ENCODE assay signal across 21 cellular contexts in the genomic region with DNA sequence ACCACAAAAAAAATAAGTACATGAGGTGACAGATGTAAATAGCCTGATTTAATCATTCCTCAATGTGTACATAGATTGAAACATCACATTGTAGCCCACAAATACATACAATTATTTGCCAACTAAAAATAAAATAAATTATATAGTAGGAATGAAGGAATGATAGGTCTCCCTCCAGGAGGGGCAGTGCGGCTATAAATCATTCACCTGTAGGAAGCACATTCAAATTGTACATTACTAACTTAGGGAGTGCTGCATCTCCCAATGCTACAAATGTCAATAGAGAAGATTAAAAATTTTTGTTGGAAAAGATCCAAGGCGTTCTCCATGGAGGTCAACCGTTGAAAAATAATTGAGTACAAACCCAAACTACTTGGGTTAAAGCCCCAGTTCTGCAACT. TPM values are rescaled to one million over a fixed set of nuclear protein-coding genes. Genes with fewer than 3 reads are reported as not detected.
A peak's percentile ranks its signal among the peaks of the same experiment; 100 is the strongest.
DNase-seq lines count a peak whose midpoint lies in the region; ATAC-seq and TF ChIP-seq lines count a peak whose summit lies in the region.
"Had no signal": no experiment of that assay in that cellular context is flagged by ENCODE, and none has a peak within 500 bp of the region (broad histone marks: within the 10 kb centered on the region; RNA-seq: fewer than 3 reads in every experiment).

No MANE protein-coding gene starts in this region.

- H3K36me3 ChIP-seq in left ventricle myocardium inferior (no peaks in the 10 kb centered on the region), heart left ventricle (no peaks in the 10 kb centered on the region), Panc1 (ENCODE audit: control insufficient read depth, insufficient read depth, low read length) (peaks cover 3% of the 10 kb centered on the region; the same call in 1 of the 2 replicates), hepatocyte (replicated peaks; ENCODE audit: insufficient read depth, low read depth) (no peaks in the 10 kb centered on the region)
- H3K36me3 ChIP-seq: vagina had no signal

- TF ChIP-seq CTCF in left ventricle myocardium inferior (IDR thresholded peaks at IDR 0.05; ENCODE audit: borderline replicate concordance), result no peak
- no peak for TF ChIP-seq CTCF in heart left ventricle (IDR thresholded peaks at IDR 0.05)
- no peak for TF ChIP-seq CTCF in Panc1 (IDR thresholded peaks at IDR 0.05)
- no peak for TF ChIP-seq CTCF in hepatocyte (IDR thresholded peaks at IDR 0.05; ENCODE audit: poor library complexity)

- H3K4me2 ChIP-seq in hepatocyte, result peak overlapping the region; percentile 22

- in situ Hi-C loops in Panc1 (cut with HindIII; ENCODE audit: low pct_unique_long_range_greater_than_20kb, low sequenced_read_pairs), result no loop called here

- POLR2A ChIA-PET in Panc1 (lab: Charles Lee), result no interaction called here

- intact Hi-C loops in left ventricle myocardium inferior (cut with micrococcal nuclease) (no loop called here), heart left ventricle (cut with DNase I) (loop anchor here in 1 of 10 donors (10.0 kb wide), 1 partner anchor 57 kb away; no protein-coding TSS in a partner anchor), Panc1 (cut with micrococcal nuclease; ENCODE audit: unreplicated experiment) (no loop called here)

- H3K4me3 ChIP-seq in left ventricle myocardium inferior (no peak overlapping the region), heart left ventricle (no peak overlapping the region), Panc1 (ENCODE audit: low read depth in 2 of 2, low read length in 2 of 2) (no peak overlapping the region), hepatocyte (no peak overlapping the region)
- H3K4me3 ChIP-seq: vagina had no signal

- no TSS peak for BruUV-seq in Panc1 (replicated peaks; lab: Mats Ljungman, UMichigan)

- peak overlapping the region; percentile 98 for H3K27ac ChIP-seq in left ventricle myocardium inferior (replicated peaks)
- peak overlapping the region in 1 of 12 donors; percentile 18 for H3K27ac ChIP-seq in heart left ventricle
- peak overlapping the region; percentile 32; the same call in 1 of the 2 replicates for H3K27ac ChIP-seq in Panc1 (ENCODE audit: low read length)
- H3K27ac ChIP-seq in hepatocyte, result no peak overlapping the region
- H3K27ac ChIP-seq: foreskin keratinocyte, vagina had no signal

- H3K9me3 ChIP-seq in left ventricle myocardium inferior (replicated peaks), result no peaks in the 10 kb centered on the region
- H3K9me3 ChIP-seq in heart left ventricle, result no peaks in the 10 kb centered on the region
- H3K9me3 ChIP-seq in Panc1 (ENCODE audit: control insufficient read depth, insufficient read depth, low read depth, low read length), result no peaks in the 10 kb centered on the region
- no peaks in the 10 kb centered on the region for H3K9me3 ChIP-seq in hepatocyte (ENCODE audit: low read depth)
- H3K9me3 ChIP-seq: Caco-2, vagina had no signal

- H3K4me1 ChIP-seq in left ventricle myocardium inferior (peaks cover 83% of the 10 kb centered on the region), heart left ventricle (peaks cover 12 to 79% (median 61%) of the 10 kb centered on the region in 12 donors), Panc1 (ENCODE audit: control insufficient read depth, insufficient read depth, low read length) (peaks cover 47% of the 10 kb centered on the region), hepatocyte (ENCODE audit: insufficient read depth) (peaks cover 31% of the 10 kb centered on the region)

- ATAC-seq in heart left ventricle, result no peak
- no peak for ATAC-seq in Panc1
- ATAC-seq in HG02759 (IDR thresholded peaks at IDR 0.05; ENCODE audit: unreplicated experiment), result no peak
- ATAC-seq in GM19328 (IDR thresholded peaks at IDR 0.05; ENCODE audit: unreplicated experiment), result no peak
- ATAC-seq: activated CD8-positive, alpha-beta memory T cell treated with anti-CD3 and anti-CD28 coated beads, Interleukin-2, amount 10 ng/mL, durations not matched to agents 7 days and 5 days; foreskin keratinocyte; left cardiac atrium had no signal

- WGBS in heart left ventricle, 4 donors, result 44 to 52% (median 50%) methylated on average over 3 of the region's 3 CpGs
- 77% methylated on average over 3 of the region's 3 CpGs for WGBS in hepatocyte (ENCODE audit: low lambda C conversion rate, missing lambda C conversion rate)

- DNase-seq in left ventricle myocardium inferior (no peak), heart left ventricle (no peak), Panc1 (ENCODE audit: low read depth, low spot score) (no peak), hepatocyte (ENCODE audit: low spot score) (no peak), H4 (ENCODE audit: low spot score) (no peak), SW480 (ENCODE audit: low spot score) (no peak)
- DNase-seq: activated CD4-positive, alpha-beta T cell treated with anti-CD3 and anti-CD28 coated beads for 48 hours; activated CD8-positive, alpha-beta memory T cell treated with anti-CD3 and anti-CD28 coated beads, Interleukin-2, amount 10 ng/mL, durations not matched to agents 7 days and 5 days; Caco-2; dermis blood vessel endothelial cell; EL; foreskin keratinocyte; left cardiac atrium; midbrain; NCI-H1436; NCI-H345; NK-92 treated with Interleukin-12 subunit alpha and Interleukin-12 subunit beta, amount 100 ng/mL, for 24 hours; RPMI8226 had no signal

- CTCF ChIA-PET in Panc1 (lab: Charles Lee), result no interaction called here

- H3K9me2 ChIP-seq in hepatocyte (replicated peaks; ENCODE audit: insufficient read depth), result no peaks in the 10 kb centered on the region

- no peak overlapping the region for H2AFZ ChIP-seq in hepatocyte

- H3K79me2 ChIP-seq in hepatocyte, result peaks cover 80% of the 10 kb centered on the region

- no peaks in the 10 kb centered on the region for H3K27me3 ChIP-seq in left ventricle myocardium inferior (ENCODE audit: low read depth)
- H3K27me3 ChIP-seq in heart left ventricle, result no peaks in the 10 kb centered on the region
- H3K27me3 ChIP-seq in Panc1 (ENCODE audit: control insufficient read depth, insufficient read depth, low read length), result no peaks in the 10 kb centered on the region
- no peaks in the 10 kb centered on the region for H3K27me3 ChIP-seq in hepatocyte
- H3K27me3 ChIP-seq: foreskin keratinocyte, vagina had no signal

- TF ChIP-seq POLR2A in heart left ventricle (IDR thresholded peaks at IDR 0.05), result no peak

- peaks cover 75% of the 10 kb centered on the region for H4K20me1 ChIP-seq in hepatocyte (ENCODE audit: insufficient read depth, poor library complexity, severe bottlenecking)

RNA-seq across cellular contexts. Expression of a gene that starts 4.2 kb away (rescaled TPM):
- 25.3 TPM for total RNA-seq in left ventricle myocardium inferior
- 10 to 100 TPM; 21.4 to 39.3 (median 28.6) TPM for total RNA-seq in heart left ventricle
- 10 to 100 TPM; 10.4 to 23.4 TPM for polyA plus RNA-seq in heart left ventricle
- 36.8 TPM for total RNA-seq in Panc1 (2021; ENCODE audit: unreplicated experiment)
- 20.4 TPM for polyA plus RNA-seq in Panc1 (2012; ENCODE audit: insufficient read length)
- total RNA-seq in hepatocyte, result 49.7 and 67.8 TPM in 2 replicates
- polyA plus RNA-seq in hepatocyte, result 22.1 and 23.7 TPM in 2 replicates
- 49.4 and 63.6 TPM in 2 replicates for total RNA-seq in H4 (2014; rRNA removed; shearing (Covaris generic))
